Comparison of ENCODE assay signal across 8 cellular contexts in the genomic region with DNA sequence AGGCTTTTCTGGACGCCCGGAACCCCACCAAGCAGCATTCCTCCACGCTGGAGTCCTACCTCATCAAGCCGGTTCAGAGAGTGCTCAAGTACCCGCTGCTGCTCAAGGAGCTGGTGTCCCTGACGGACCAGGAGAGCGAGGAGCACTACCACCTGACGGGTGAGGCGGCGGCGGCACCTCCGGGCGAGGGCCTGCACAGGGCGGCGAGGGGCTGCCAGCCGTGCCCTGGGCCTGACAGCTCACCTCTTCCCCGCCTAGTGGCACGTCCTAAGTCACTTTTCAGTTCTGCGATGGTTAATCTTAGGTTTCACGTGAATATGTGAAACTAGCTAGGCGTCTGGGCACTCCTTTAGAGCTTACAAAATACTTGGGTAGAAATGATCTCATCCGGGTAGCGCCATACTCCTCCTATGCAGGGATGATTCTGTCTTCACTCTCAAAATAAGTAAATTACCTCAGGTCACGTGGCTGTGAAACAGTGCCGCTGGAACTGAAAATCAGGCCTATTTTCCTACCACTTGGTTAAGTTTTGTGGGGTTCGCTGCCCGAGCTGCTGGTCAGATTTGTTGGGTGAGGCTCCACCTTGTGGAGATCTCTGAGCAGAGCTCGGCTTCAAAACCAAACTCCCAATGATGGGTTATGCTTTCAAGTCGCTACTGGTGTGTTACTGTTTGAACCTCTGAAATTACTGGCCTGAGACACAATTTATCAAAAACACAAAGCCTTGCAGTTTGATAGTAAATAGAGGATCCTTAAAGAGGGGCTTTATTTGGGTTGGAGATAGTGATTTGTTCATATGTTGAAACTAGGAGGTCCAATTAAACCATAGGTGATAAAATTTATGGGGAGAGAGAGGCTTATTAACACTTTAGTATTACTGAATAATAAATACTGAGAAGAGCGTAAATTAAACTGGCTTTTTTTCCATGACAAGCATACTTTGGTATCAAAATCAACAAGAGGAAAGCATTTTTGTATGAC. TPM values are rescaled to one million over a fixed set of nuclear protein-coding genes. Genes with fewer than 3 reads are reported as not detected.
A peak's percentile ranks its signal among the peaks of the same experiment; 100 is the strongest.
DNase-seq lines count a peak whose midpoint lies in the region; ATAC-seq and TF ChIP-seq lines count a peak whose summit lies in the region.

No MANE protein-coding gene starts in this region.

- peak; percentile 17 for DNase-seq in activated naive CD8-positive, alpha-beta T cell treated with anti-CD3 and anti-CD28 coated beads, Interleukin-2, amount 50 U/mL, for 24 hours
- no peak for DNase-seq in activated naive CD8-positive, alpha-beta T cell treated with anti-CD3 and anti-CD28 coated beads for 36 hours
- DNase-seq in WTC11 (ENCODE audit: low spot score) = peak; percentile 60
- DNase-seq in foreskin fibroblast = peak; percentile 75 to 90
- DNase-seq in occipital lobe (lab: John Stamatoyannopoulos, UW) = peak; percentile 54
- no peak for DNase-seq in cortex of kidney (lab: John Stamatoyannopoulos, UW)
- DNase-seq in posterior vena cava (ENCODE audit: low spot score) = no peak

- peaks cover 23% of the 10 kb centered on the region for H3K36me3 Mint-ChIP-seq in activated naive CD8-positive, alpha-beta T cell treated with anti-CD3 and anti-CD28 coated beads, Interleukin-2, amount 50 U/mL, for 24 hours (ENCODE audit: low read depth)
- H3K36me3 Mint-ChIP-seq in activated naive CD8-positive, alpha-beta T cell treated with anti-CD3 and anti-CD28 coated beads for 36 hours = peaks cover 9% of the 10 kb centered on the region
- H3K36me3 Mint-ChIP-seq in WTC11 = peaks cover 45% of the 10 kb centered on the region

- CTCF ChIA-PET in WTC11 (lab: Charles Lee) = interaction anchor here (0.8 to 2.6 kb wide), 40 partner anchors 9 to 573 kb away, joined by 3 to 63 read pairs (median 5); no protein-coding TSS in a partner anchor

- POLR2A ChIA-PET in WTC11 (lab: Charles Lee) = interaction anchor here (1.0 kb wide), 1 partner anchor 380 kb away, joined by 3 read pairs; no protein-coding TSS in a partner anchor

- TF ChIP-seq CTCF in WTC11 (IDR thresholded peaks at IDR 0.05) (peak; percentile 39), foreskin fibroblast (IDR thresholded peaks at IDR 0.05; ENCODE audit: low read depth, low read length) (peak; percentile 86)

- no peak overlapping the region for H3K27ac Mint-ChIP-seq in activated naive CD8-positive, alpha-beta T cell treated with anti-CD3 and anti-CD28 coated beads, Interleukin-2, amount 50 U/mL, for 24 hours
- no peak overlapping the region for H3K27ac Mint-ChIP-seq in activated naive CD8-positive, alpha-beta T cell treated with anti-CD3 and anti-CD28 coated beads for 36 hours
- H3K27ac Mint-ChIP-seq in WTC11 = peak overlapping the region; percentile 84

- H3K27me3 Mint-ChIP-seq in activated naive CD8-positive, alpha-beta T cell treated with anti-CD3 and anti-CD28 coated beads, Interleukin-2, amount 50 U/mL, for 24 hours = no peaks in the 10 kb centered on the region
- no peaks in the 10 kb centered on the region for H3K27me3 Mint-ChIP-seq in activated naive CD8-positive, alpha-beta T cell treated with anti-CD3 and anti-CD28 coated beads for 36 hours
- no peaks in the 10 kb centered on the region for H3K27me3 Mint-ChIP-seq in WTC11 (ENCODE audit: low read depth)

- no peaks in the 10 kb centered on the region for H3K9me3 Mint-ChIP-seq in activated naive CD8-positive, alpha-beta T cell treated with anti-CD3 and anti-CD28 coated beads, Interleukin-2, amount 50 U/mL, for 24 hours
- no peaks in the 10 kb centered on the region for H3K9me3 Mint-ChIP-seq in activated naive CD8-positive, alpha-beta T cell treated with anti-CD3 and anti-CD28 coated beads for 36 hours
- no peaks in the 10 kb centered on the region for H3K9me3 Mint-ChIP-seq in WTC11

- intact Hi-C loops in posterior vena cava (cut with DNase I) = loop anchor here (5.0 kb wide), 2 partner anchors 66 to 71 kb away; no protein-coding TSS in a partner anchor

- no peaks in the 10 kb centered on the region for H3K4me1 Mint-ChIP-seq in activated naive CD8-positive, alpha-beta T cell treated with anti-CD3 and anti-CD28 coated beads, Interleukin-2, amount 50 U/mL, for 24 hours
- H3K4me1 Mint-ChIP-seq in activated naive CD8-positive, alpha-beta T cell treated with anti-CD3 and anti-CD28 coated beads for 36 hours = no peaks in the 10 kb centered on the region
- H3K4me1 Mint-ChIP-seq in WTC11 = peaks cover 12% of the 10 kb centered on the region

- no peak overlapping the region for H3K4me3 ChIP-seq in foreskin fibroblast (ENCODE audit: low read depth in 1 of 2, low read length in 2 of 2)

- H3K4me3 Mint-ChIP-seq in activated naive CD8-positive, alpha-beta T cell treated with anti-CD3 and anti-CD28 coated beads, Interleukin-2, amount 50 U/mL, for 24 hours = no peak overlapping the region
- no peak overlapping the region for H3K4me3 Mint-ChIP-seq in activated naive CD8-positive, alpha-beta T cell treated with anti-CD3 and anti-CD28 coated beads for 36 hours
- H3K4me3 Mint-ChIP-seq in WTC11 = no peak overlapping the region

- peak; percentile 22 for ATAC-seq in activated naive CD8-positive, alpha-beta T cell treated with anti-CD3 and anti-CD28 coated beads, Interleukin-2, amount 50 U/mL, for 24 hours
- ATAC-seq in HG03432 (IDR thresholded peaks at IDR 0.05; ENCODE audit: unreplicated experiment) (peak; percentile 45), WTC11 (peak; percentile 74)

TF ChIP-seq in WTC11, 78 proteins besides CTCF, POLR2A, EP300 and RAD21:
- TF ChIP-seq, protein P1, sequence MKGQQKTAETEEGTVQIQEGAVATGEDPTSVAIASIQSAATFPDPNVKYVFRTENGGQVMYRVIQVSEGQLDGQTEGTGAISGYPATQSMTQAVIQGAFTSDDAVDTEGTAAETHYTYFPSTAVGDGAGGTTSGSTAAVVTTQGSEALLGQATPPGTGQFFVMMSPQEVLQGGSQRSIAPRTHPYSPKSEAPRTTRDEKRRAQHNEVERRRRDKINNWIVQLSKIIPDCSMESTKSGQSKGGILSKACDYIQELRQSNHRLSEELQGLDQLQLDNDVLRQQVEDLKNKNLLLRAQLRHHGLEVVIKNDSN (CRISPR knock-in tag; IDR thresholded peaks at IDR 0.05) = peak; percentile 72
- TF ChIP-seq, protein P2, sequence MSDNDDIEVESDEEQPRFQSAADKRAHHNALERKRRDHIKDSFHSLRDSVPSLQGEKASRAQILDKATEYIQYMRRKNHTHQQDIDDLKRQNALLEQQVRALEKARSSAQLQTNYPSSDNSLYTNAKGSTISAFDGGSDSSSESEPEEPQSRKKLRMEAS (CRISPR knock-in tag; IDR thresholded peaks at IDR 0.05) = 0 out of 2 replicates have a peak, but pooled peaks have one; percentile 24
- TF ChIP-seq, protein P3, sequence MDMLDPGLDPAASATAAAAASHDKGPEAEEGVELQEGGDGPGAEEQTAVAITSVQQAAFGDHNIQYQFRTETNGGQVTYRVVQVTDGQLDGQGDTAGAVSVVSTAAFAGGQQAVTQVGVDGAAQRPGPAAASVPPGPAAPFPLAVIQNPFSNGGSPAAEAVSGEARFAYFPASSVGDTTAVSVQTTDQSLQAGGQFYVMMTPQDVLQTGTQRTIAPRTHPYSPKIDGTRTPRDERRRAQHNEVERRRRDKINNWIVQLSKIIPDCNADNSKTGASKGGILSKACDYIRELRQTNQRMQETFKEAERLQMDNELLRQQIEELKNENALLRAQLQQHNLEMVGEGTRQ (CRISPR knock-in tag; IDR thresholded peaks at IDR 0.05) = peak; percentile 69
- TF ChIP-seq EMX1 (CRISPR knock-in tag; IDR thresholded peaks at IDR 0.05) = no peak
TF ChIP-seq in WTC11: peak in this region for 3.

RNA-seq across cellular contexts. Expression of a gene that starts 15.5 kb away (rescaled TPM):
- not detected for total RNA-seq in activated naive CD8-positive, alpha-beta T cell treated with anti-CD3 and anti-CD28 coated beads for 36 hours
- not detected in 3 replicates for total RNA-seq in WTC11 (2021)
- total RNA-seq in occipital lobe = not detected
- total RNA-seq in posterior vena cava = not detected

Comparison
In these comparisons a context has a peak if more than half of its experiments do, and no peak if none do; other contexts are left out.
1. DNase-seq: peak in activated naive CD8-positive, alpha-beta T cell treated with anti-CD3 and anti-CD28 coated beads, Interleukin-2, amount 50 U/mL, for 24 hours (single experiment), WTC11 (single experiment), foreskin fibroblast (2 of 2) and occipital lobe (single experiment); none in activated naive CD8-positive, alpha-beta T cell treated with anti-CD3 and anti-CD28 coated beads for 36 hours (single experiment), cortex of kidney (single experiment) and posterior vena cava (single experiment).
2. ATAC-seq: peak in every context shown above with its lines; median percentile 74 in WTC11; 45 in HG03432; 22 in activated naive CD8-positive, alpha-beta T cell treated with anti-CD3 and anti-CD28 coated beads, Interleukin-2, amount 50 U/mL, for 24 hours.